ENCODE assay signal across 9 cellular contexts in the genomic region with DNA sequence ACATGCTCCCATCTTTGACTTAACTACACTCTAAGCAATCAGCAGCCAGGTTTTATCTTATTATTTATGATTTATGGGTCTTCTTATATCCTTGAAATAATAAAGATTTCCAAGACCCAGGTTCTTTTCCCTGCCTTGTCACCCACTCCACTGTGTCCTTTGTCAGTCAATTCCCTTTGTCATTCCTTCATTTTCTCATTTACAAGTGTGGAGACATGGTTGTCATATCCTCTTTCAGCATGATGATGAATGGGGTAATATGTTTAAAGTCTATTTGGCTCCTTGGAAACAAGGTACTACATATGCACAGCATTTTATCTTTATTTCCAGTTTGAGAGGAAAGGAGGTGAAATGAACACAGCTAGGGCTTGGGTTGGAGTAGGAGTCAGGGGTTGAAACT.
"Had no signal": no experiment of that assay in that cellular context is flagged by ENCODE, and none has a peak within 500 bp of the region (broad histone marks: within the 10 kb centered on the region; RNA-seq: fewer than 3 reads in every experiment).

No MANE protein-coding gene starts in this region.

- ATAC-seq: GM23338, K562 had no signal

- H3K9me3 Mint-ChIP-seq: GM23338, H9 had no signal

- H3K27ac Mint-ChIP-seq: GM23338 had no signal

- FAIRE-seq: H1, H54, HTR-8/SVneo, K562 had no signal

- H3K4me3 ChIP-seq: GM23338, K562 had no signal

- H2AFZ ChIP-seq: GM23338 had no signal

- H3K4me2 ChIP-seq: GM23338 had no signal

- DNase-seq: H9, HCEC 1CT, IMR-90, KG1 had no signal

- H3K4me3 Mint-ChIP-seq: GM23338, H9 had no signal
